ENCODE assay signal across 15 cellular contexts in genomic region chr3:106013971-106014370, GRCh38.
DNase-seq lines count a peak whose midpoint lies in the region; ATAC-seq and TF ChIP-seq lines count a peak whose summit lies in the region.
"Had no signal": no experiment of that assay in that cellular context is flagged by ENCODE, and none has a peak within 500 bp of the region (broad histone marks: within the 10 kb centered on the region; RNA-seq: fewer than 3 reads in every experiment).

No MANE protein-coding gene starts in this region.

- intact Hi-C loops in activated CD4-positive, alpha-beta memory T cell treated with anti-CD3 and anti-CD28 coated beads for 36 hours (cut with micrococcal nuclease), result loop anchor here (1.0 to 5.0 kb wide), 5 partner anchors 162 to 647 kb away; partner anchors contain the start of gene ALCAM
- intact Hi-C loops in sciatic nerve (cut with DNase I), result no loop called here
- intact Hi-C loops in colonic mucosa (cut with DNase I), result no loop called here

- DNase-seq in activated CD4-positive, alpha-beta memory T cell treated with anti-CD3 and anti-CD28 coated beads for 36 hours, result no peak
- DNase-seq in activated CD4-positive, alpha-beta memory T cell treated with anti-CD3 and anti-CD28 coated beads, Interleukin-2, amount 10 ng/mL, durations not matched to agents 7 days and 5 days, result no peak
- DNase-seq in MV-4-11 (lab: John Stamatoyannopoulos, UW) (peak; percentile 52), epithelial cell of prostate (ENCODE audit: low read depth, low spot score) (peak; percentile 97), sciatic nerve (ENCODE audit: low spot score) (no peak), coronary artery (ENCODE audit: low spot score) (no peak), colonic mucosa (no peak), NCI-H2029 treated with DMSO at 0.1 percent for 48 hours (lab: John Stamatoyannopoulos, UW) (no peak)
- DNase-seq: activated naive CD4-positive, alpha-beta T cell; GOT3; NCI-H2227 treated with DMSO at 0.1 percent for 48 hours; stimulated activated CD4-positive, alpha-beta T cell treated with anti-CD3 and anti-CD28 coated beads, Interleukin-2, amount 100 ng/mL, for 24 hours had no signal

- H3K36me3 ChIP-seq in colonic mucosa, result no peaks in the 10 kb centered on the region

- CTCF ChIA-PET in activated CD4-positive, alpha-beta memory T cell treated with anti-CD3 and anti-CD28 coated beads for 36 hours (lab: Charles Lee), result no interaction called here
- CTCF ChIA-PET in activated CD4-positive, alpha-beta memory T cell treated with anti-CD3 and anti-CD28 coated beads, Interleukin-2, amount 10 ng/mL, durations not matched to agents 7 days and 5 days (lab: Charles Lee), result no interaction called here

- peaks cover 2% of the 10 kb centered on the region for H3K36me3 Mint-ChIP-seq in activated CD4-positive, alpha-beta memory T cell treated with anti-CD3 and anti-CD28 coated beads for 36 hours
- peaks cover 31% of the 10 kb centered on the region for H3K36me3 Mint-ChIP-seq in activated CD4-positive, alpha-beta memory T cell treated with anti-CD3 and anti-CD28 coated beads, Interleukin-2, amount 10 ng/mL, durations not matched to agents 7 days and 5 days (ENCODE audit: low read depth)

- H3K27me3 Mint-ChIP-seq in activated CD4-positive, alpha-beta memory T cell treated with anti-CD3 and anti-CD28 coated beads for 36 hours, result no peaks in the 10 kb centered on the region
- H3K27me3 Mint-ChIP-seq in activated CD4-positive, alpha-beta memory T cell treated with anti-CD3 and anti-CD28 coated beads, Interleukin-2, amount 10 ng/mL, durations not matched to agents 7 days and 5 days, result no peaks in the 10 kb centered on the region

- peak overlapping the region; percentile 30 for H3K27ac Mint-ChIP-seq in activated CD4-positive, alpha-beta memory T cell treated with anti-CD3 and anti-CD28 coated beads for 36 hours
- H3K27ac Mint-ChIP-seq in activated CD4-positive, alpha-beta memory T cell treated with anti-CD3 and anti-CD28 coated beads, Interleukin-2, amount 10 ng/mL, durations not matched to agents 7 days and 5 days, result no peak overlapping the region
- H3K27ac Mint-ChIP-seq: mesothelial cell of epicardium; T-helper 2 cell treated with Interferon-gamma antibody and Interleukin-4, amounts not matched to agents 5 μg/mL and 100 μg/mL, for 36 hours had no signal

- peak; percentile 26 for ATAC-seq in sciatic nerve

- no peak overlapping the region for H3K4me3 Mint-ChIP-seq in activated CD4-positive, alpha-beta memory T cell treated with anti-CD3 and anti-CD28 coated beads for 36 hours
- H3K4me3 Mint-ChIP-seq in activated CD4-positive, alpha-beta memory T cell treated with anti-CD3 and anti-CD28 coated beads, Interleukin-2, amount 10 ng/mL, durations not matched to agents 7 days and 5 days, result no peak overlapping the region
- H3K4me3 Mint-ChIP-seq: mesothelial cell of epicardium; T-helper 2 cell treated with Interferon-gamma antibody and Interleukin-4, amounts not matched to agents 5 μg/mL and 100 μg/mL, for 36 hours had no signal

- peaks cover 41% of the 10 kb centered on the region for H3K4me1 Mint-ChIP-seq in activated CD4-positive, alpha-beta memory T cell treated with anti-CD3 and anti-CD28 coated beads for 36 hours (ENCODE audit: low read depth)
- H3K4me1 Mint-ChIP-seq in activated CD4-positive, alpha-beta memory T cell treated with anti-CD3 and anti-CD28 coated beads, Interleukin-2, amount 10 ng/mL, durations not matched to agents 7 days and 5 days, result peaks cover 23% of the 10 kb centered on the region

- H3K27me3 ChIP-seq in colonic mucosa, result no peaks in the 10 kb centered on the region

- TF ChIP-seq CTCF in coronary artery (IDR thresholded peaks at IDR 0.05) (no peak), colonic mucosa (IDR thresholded peaks at IDR 0.05) (no peak)

- H3K9me3 ChIP-seq in colonic mucosa, result no peaks in the 10 kb centered on the region

- H3K4me1 ChIP-seq in colonic mucosa, result no peaks in the 10 kb centered on the region

- H3K9ac ChIP-seq in colonic mucosa (ENCODE audit: low read depth in 2 of 2, low read length in 2 of 2), result no peak overlapping the region

- H3K27ac ChIP-seq in epithelial cell of prostate (peak overlapping the region; percentile 92), coronary artery (no peak overlapping the region), colonic mucosa (no peak overlapping the region)
- H3K27ac ChIP-seq: C4-2B had no signal

- POLR2A ChIA-PET in activated CD4-positive, alpha-beta memory T cell treated with anti-CD3 and anti-CD28 coated beads for 36 hours (lab: Charles Lee), result no interaction called here
- POLR2A ChIA-PET in activated CD4-positive, alpha-beta memory T cell treated with anti-CD3 and anti-CD28 coated beads, Interleukin-2, amount 10 ng/mL, durations not matched to agents 7 days and 5 days (lab: Charles Lee), result no interaction called here

- H3K9me3 Mint-ChIP-seq in activated CD4-positive, alpha-beta memory T cell treated with anti-CD3 and anti-CD28 coated beads for 36 hours, result no peaks in the 10 kb centered on the region
- peaks cover 20% of the 10 kb centered on the region for H3K9me3 Mint-ChIP-seq in activated CD4-positive, alpha-beta memory T cell treated with anti-CD3 and anti-CD28 coated beads, Interleukin-2, amount 10 ng/mL, durations not matched to agents 7 days and 5 days

- H3K4me3 ChIP-seq in coronary artery, result no peak overlapping the region
- H3K4me3 ChIP-seq in colonic mucosa, result no peak overlapping the region

Comparison
In these comparisons a context has a peak if more than half of its experiments do, and no peak if none do; other contexts are left out.
1. DNase-seq: peak in MV-4-11 (single experiment) and epithelial cell of prostate (single experiment); none in activated CD4-positive, alpha-beta memory T cell treated with anti-CD3 and anti-CD28 coated beads for 36 hours (single experiment), activated CD4-positive, alpha-beta memory T cell treated with anti-CD3 and anti-CD28 coated beads, Interleukin-2, amount 10 ng/mL, durations not matched to agents 7 days and 5 days (single experiment), sciatic nerve (single experiment), coronary artery (single experiment), colonic mucosa (single experiment) and NCI-H2029 treated with DMSO at 0.1 percent for 48 hours (single experiment).